ENCODE assay signal across 1 cellular context in genomic region chr22:27212081-27212480, GRCh38.
TF ChIP-seq lines count a peak whose summit lies in the region.

No MANE protein-coding gene starts in this region.

TF ChIP-seq in GM23338, 12 proteins besides CTCF, POLR2A, EP300 and RAD21 (continued from another document):
- no peak for TF ChIP-seq ZNF462 (CRISPR knock-in tag; IDR thresholded peaks at IDR 0.05)
- no peak for TF ChIP-seq CREB1 (CRISPR knock-in tag; IDR thresholded peaks at IDR 0.05; ENCODE audit: low read depth)
- TF ChIP-seq REST (IDR thresholded peaks at IDR 0.05; ENCODE audit: unreplicated experiment): no peak
- no peak for TF ChIP-seq POLR2AphosphoS5 (IDR thresholded peaks at IDR 0.05; ENCODE audit: low read depth)
- TF ChIP-seq ZNF331 (CRISPR knock-in tag; IDR thresholded peaks at IDR 0.05; ENCODE audit: low read depth): no peak
- no peak for TF ChIP-seq ZNF114 (CRISPR knock-in tag; IDR thresholded peaks at IDR 0.05)
- no peak for TF ChIP-seq ETS1 (IDR thresholded peaks at IDR 0.05)
- TF ChIP-seq JUNB (IDR thresholded peaks at IDR 0.05; ENCODE audit: unreplicated experiment): no peak
